11 cellular contexts compared by ENCODE assay signal in genomic region chr4:122666527-122667245, GRCh38. TPM values are rescaled to one million over a fixed set of nuclear protein-coding genes. Genes with fewer than 3 reads are reported as not detected.
DNase-seq lines count a peak whose midpoint lies in the region; ATAC-seq and TF ChIP-seq lines count a peak whose summit lies in the region.
"Had no signal": no experiment of that assay in that cellular context is flagged by ENCODE, and none has a peak within 500 bp of the region (broad histone marks: within the 10 kb centered on the region; RNA-seq: fewer than 3 reads in every experiment).

No MANE protein-coding gene starts in this region.

- H4K20me1 ChIP-seq in mammary epithelial cell (ENCODE audit: insufficient read depth, low read length): no peaks in the 10 kb centered on the region

- peak overlapping the region; percentile 62 for H3K27ac ChIP-seq in C4-2B
- H3K27ac ChIP-seq in mammary epithelial cell (ENCODE audit: insufficient read depth, low read depth, low read length): peak overlapping the region; percentile 81
- H3K27ac ChIP-seq: esophagus squamous epithelium had no signal

- no peaks in the 10 kb centered on the region for H3K27me3 ChIP-seq in mammary epithelial cell (ENCODE audit: insufficient read depth, low read length)
- H3K27me3 ChIP-seq: esophagus squamous epithelium had no signal

- dilution Hi-C loops in mammary epithelial cell (cut with HindIII; ENCODE audit: low sequenced_read_pairs): no loop called here

- H3K9me3 ChIP-seq in mammary epithelial cell (replicated peaks; ENCODE audit: insufficient read depth, low read length): no peaks in the 10 kb centered on the region
- H3K9me3 ChIP-seq: esophagus squamous epithelium had no signal

- 0% methylated on average over 2 of the region's 2 CpGs for WGBS in mammary epithelial cell (ENCODE audit: low coverage, missing lambda C conversion rate)

- TF ChIP-seq CTCF in C4-2B (conservative IDR thresholded peaks at IDR 0.05) (no peak), mammary epithelial cell (conservative IDR thresholded peaks at IDR 0.05 in 1 of 2, IDR thresholded peaks at IDR 0.05 in 1 of 2; ENCODE audit: extremely low read depth in 1 of 2, insufficient read depth in 1 of 2, low read depth in 1 of 2, low read length in 2 of 2) (no peak), neural crest cell (conservative IDR thresholded peaks at IDR 0.05) (no peak), endothelial cell (IDR thresholded peaks at IDR 0.05; ENCODE audit: unreplicated experiment) (no peak)

- H3K4me1 Mint-ChIP-seq in neural crest cell: peaks cover 11% of the 10 kb centered on the region
- H3K4me1 Mint-ChIP-seq in endothelial cell (ENCODE audit: unreplicated experiment): peaks cover 19% of the 10 kb centered on the region

- H3K27me3 Mint-ChIP-seq in neural crest cell (ENCODE audit: low read depth) (no peaks in the 10 kb centered on the region), endothelial cell (ENCODE audit: unreplicated experiment) (peaks cover 5% of the 10 kb centered on the region)

- no peaks in the 10 kb centered on the region for H3K36me3 Mint-ChIP-seq in neural crest cell (ENCODE audit: low read depth)
- H3K36me3 Mint-ChIP-seq in endothelial cell (ENCODE audit: low read depth, unreplicated experiment): peaks cover 4% of the 10 kb centered on the region

- in situ Hi-C loops in mammary epithelial cell (cut with MboI; ENCODE audit: low sequenced_read_pairs in 2 of 2): no loop called here

- H3K27ac Mint-ChIP-seq in neural crest cell (ENCODE audit: unreplicated experiment) (peak overlapping the region; percentile 39), endothelial cell (ENCODE audit: unreplicated experiment) (no peak overlapping the region)

- ATAC-seq in HG02884 (IDR thresholded peaks at IDR 0.05; ENCODE audit: unreplicated experiment): no peak

- H3K4me1 ChIP-seq in mammary epithelial cell (ENCODE audit: insufficient read depth, low read length): peaks cover 49% of the 10 kb centered on the region
- H3K4me1 ChIP-seq: esophagus squamous epithelium had no signal

- H3K9ac ChIP-seq in mammary epithelial cell (ENCODE audit: insufficient read depth, low read length): no peak overlapping the region

- no peaks in the 10 kb centered on the region for H3K9me3 Mint-ChIP-seq in neural crest cell
- peaks cover 3% of the 10 kb centered on the region for H3K9me3 Mint-ChIP-seq in endothelial cell (ENCODE audit: unreplicated experiment)

- H3K79me2 ChIP-seq in mammary epithelial cell (ENCODE audit: insufficient read depth, low read length): no peaks in the 10 kb centered on the region

- intact Hi-C loops in mammary epithelial cell (cut with micrococcal nuclease): loop anchor here (2.0 kb wide), 1 partner anchor 34 kb away; no protein-coding TSS in a partner anchor

- H3K4me2 ChIP-seq in mammary epithelial cell (ENCODE audit: insufficient read depth, low read depth, low read length): peak overlapping the region; percentile 68

- no TSS peak for BruUV-seq in mammary epithelial cell (replicated peaks; lab: Mats Ljungman, UMichigan)

- H3K4me3 ChIP-seq in mammary epithelial cell (replicated peaks in 1 of 3; ENCODE audit: insufficient read depth in 1 of 3, low read depth in 2 of 3, low read length in 3 of 3): peak overlapping the region in 1 of 3 experiments; percentile 12
- H3K4me3 ChIP-seq: esophagus squamous epithelium had no signal

- H3K36me3 ChIP-seq in mammary epithelial cell (ENCODE audit: insufficient read depth, low read length): no peaks in the 10 kb centered on the region
- H3K36me3 ChIP-seq: esophagus squamous epithelium had no signal

- DNase-seq in LoVo (ENCODE audit: low spot score) (peak; percentile 77), mammary epithelial cell (peak; percentile 85), neural crest cell (ENCODE audit: low read depth, low spot score) (no peak), D341Med (ENCODE audit: low spot score) (no peak), endothelial cell (ENCODE audit: low spot score) (no peak), NCI-H1048 (lab: John Stamatoyannopoulos, UW) (no peak)
- DNase-seq: esophagus squamous epithelium had no signal

- CTCF ChIA-PET in mammary epithelial cell (lab: Charles Lee; ENCODE audit: low non-redundant PET): interaction anchor here (0.7 kb wide), 1 partner anchor 50 kb away, joined by 3 read pairs; no protein-coding TSS in a partner anchor

- peak overlapping the region; percentile 69 for H2AFZ ChIP-seq in mammary epithelial cell (ENCODE audit: low read depth, low read length)

- H3K4me3 Mint-ChIP-seq in neural crest cell (no peak overlapping the region), endothelial cell (ENCODE audit: unreplicated experiment) (no peak overlapping the region)

RNA-seq across cellular contexts. Expression of gene IL21, which starts 45.8 kb away (rescaled TPM):
- total RNA-seq in mammary epithelial cell (not detected), neural crest cell (not detected in 2 replicates), endothelial cell (ENCODE audit: unreplicated experiment) (not detected)
- polyA plus RNA-seq in mammary epithelial cell: not detected
- polyA minus RNA-seq in mammary epithelial cell: not detected
- total RNA-seq: posterior vena cava, temporal lobe had no signal

Comparison
In these comparisons a context has a peak if more than half of its experiments do, and no peak if none do; other contexts are left out.
1. DNase-seq: peak in LoVo (single experiment) and mammary epithelial cell (single experiment); none in neural crest cell (single experiment), D341Med (single experiment), endothelial cell (single experiment) and NCI-H1048 (single experiment).